In the genomic region with DNA sequence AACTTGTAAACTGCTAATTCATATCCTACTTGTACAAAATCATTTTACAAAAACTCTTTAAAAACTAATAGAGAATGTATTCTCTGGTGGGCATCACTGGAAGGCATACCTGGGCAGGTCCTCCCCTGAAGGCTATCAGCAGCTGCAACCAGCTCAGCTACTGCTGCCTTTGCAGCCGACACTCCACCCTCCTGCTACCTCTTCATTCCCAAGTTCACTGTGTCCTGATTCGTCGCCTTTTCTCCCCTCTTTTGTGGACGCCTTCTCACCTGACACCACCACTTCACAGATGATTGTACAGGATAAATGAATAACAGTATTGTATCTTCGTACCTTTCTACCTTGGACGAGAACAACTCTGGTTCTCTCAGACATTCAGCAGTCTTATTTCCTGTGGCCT, we compare ENCODE assay signal across 19 cellular contexts. TPM values are rescaled to one million over a fixed set of nuclear protein-coding genes. Genes with fewer than 3 reads are reported as not detected.
DNase-seq lines count a peak whose midpoint lies in the region; ATAC-seq and TF ChIP-seq lines count a peak whose summit lies in the region.
"Had no signal": no experiment of that assay in that cellular context is flagged by ENCODE, and none has a peak within 500 bp of the region (broad histone marks: within the 10 kb centered on the region; RNA-seq: fewer than 3 reads in every experiment).

No MANE protein-coding gene starts in this region.

- H3K23ac ChIP-seq in neuronal stem cell (ENCODE audit: low read depth, low read length, poor library complexity), result no peak overlapping the region

- TSS peak; percentile 82 for BruUV-seq in MCF 10A (replicated peaks; lab: Mats Ljungman, UMichigan)
- BruUV-seq in Panc1 (replicated peaks; lab: Mats Ljungman, UMichigan), result TSS peak; percentile 54

- H3K4me2 ChIP-seq in hepatocyte, result no peak overlapping the region
- H3K4me2 ChIP-seq in neuronal stem cell (ENCODE audit: insufficient read depth, low read length, poor library complexity, severe bottlenecking), result no peak overlapping the region
- H3K4me2 ChIP-seq: BLaER1 treated with 17β-estradiol and CSF1 and Interleukin-3, amounts not matched to agents 10 nM and 100 nM had no signal

- no peak overlapping the region for H3K4me3 Mint-ChIP-seq in MCF 10A (ENCODE audit: unreplicated experiment)
- no peak overlapping the region for H3K4me3 Mint-ChIP-seq in type B pancreatic cell

- H2BK15ac ChIP-seq in neuronal stem cell (ENCODE audit: low read length), result no peak overlapping the region

- H2BK120ac ChIP-seq in neuronal stem cell (ENCODE audit: low read depth, low read length), result no peak overlapping the region

- peaks cover 8% of the 10 kb centered on the region for H3K4me1 Mint-ChIP-seq in MCF 10A (ENCODE audit: insufficient read depth, unreplicated experiment)
- peaks cover 13% of the 10 kb centered on the region for H3K4me1 Mint-ChIP-seq in type B pancreatic cell (ENCODE audit: unreplicated experiment)

- H3K4me3 ChIP-seq in breast epithelium, result no peak overlapping the region
- H3K4me3 ChIP-seq in Panc1 (ENCODE audit: low read depth in 2 of 2, low read length in 2 of 2), result no peak overlapping the region
- no peak overlapping the region for H3K4me3 ChIP-seq in hepatocyte
- no peak overlapping the region for H3K4me3 ChIP-seq in neuronal stem cell (ENCODE audit: low read length in 2 of 2)
- H3K4me3 ChIP-seq: BLaER1 treated with 17β-estradiol and CSF1 and Interleukin-3, amounts not matched to agents 10 nM and 100 nM had no signal

- no peak overlapping the region for H3K14ac ChIP-seq in neuronal stem cell (ENCODE audit: low read length)

- no peak for DNase-seq in MCF 10A (ENCODE audit: unreplicated experiment)
- DNase-seq in breast epithelium (ENCODE audit: low spot score in 2 of 2), result no peak
- no peak for DNase-seq in Panc1 (ENCODE audit: low read depth, low spot score)
- no peak for DNase-seq in hepatocyte (ENCODE audit: low spot score)
- no peak for DNase-seq in type B pancreatic cell (ENCODE audit: extremely low spot score, unreplicated experiment)
- DNase-seq in neuronal stem cell (ENCODE audit: low spot score), result no peak
- DNase-seq in NCI-H1417 (lab: John Stamatoyannopoulos, UW), result no peak
- no peak for DNase-seq in NCI-H1417 treated with DMSO at 0.1 percent for 48 hours (lab: John Stamatoyannopoulos, UW)
- DNase-seq: GF-D8, Karpas-422, MM.1S, NCI-H1105, NCI-H187, NCI-H226, NCI-H526 treated with DMSO at 0.1 percent for 48 hours had no signal

- H3K4me1 ChIP-seq in breast epithelium, result no peaks in the 10 kb centered on the region
- H3K4me1 ChIP-seq in Panc1 (ENCODE audit: control insufficient read depth, insufficient read depth, low read length), result no peaks in the 10 kb centered on the region
- H3K4me1 ChIP-seq in hepatocyte (ENCODE audit: insufficient read depth), result peaks cover 10% of the 10 kb centered on the region
- H3K4me1 ChIP-seq in neuronal stem cell (ENCODE audit: control insufficient read depth in 2 of 2, insufficient read depth in 1 of 2, low read depth in 1 of 2, low read length in 2 of 2), result peaks cover 2 to 3% of the 10 kb centered on the region in 2 donors
- H3K4me1 ChIP-seq: BLaER1 treated with 17β-estradiol and CSF1 and Interleukin-3, amounts not matched to agents 10 nM and 100 nM had no signal

- no peak overlapping the region for H2BK12ac ChIP-seq in neuronal stem cell (ENCODE audit: low read length)

- no peak overlapping the region for H2AK5ac ChIP-seq in neuronal stem cell (ENCODE audit: low read depth, low read length)

- no peak overlapping the region for H2BK5ac ChIP-seq in neuronal stem cell (ENCODE audit: low read length)

- H4K20me1 ChIP-seq in hepatocyte (ENCODE audit: insufficient read depth, poor library complexity, severe bottlenecking), result no peaks in the 10 kb centered on the region
- H4K20me1 ChIP-seq: BLaER1 treated with 17β-estradiol and CSF1 and Interleukin-3, amounts not matched to agents 10 nM and 100 nM had no signal

- no peak overlapping the region for H4K91ac ChIP-seq in neuronal stem cell (ENCODE audit: low read depth, low read length, poor library complexity)

- H3K27me3 ChIP-seq in breast epithelium, result no peaks in the 10 kb centered on the region
- no peaks in the 10 kb centered on the region for H3K27me3 ChIP-seq in Panc1 (ENCODE audit: control insufficient read depth, insufficient read depth, low read length)
- no peaks in the 10 kb centered on the region for H3K27me3 ChIP-seq in hepatocyte
- no peaks in the 10 kb centered on the region for H3K27me3 ChIP-seq in neuronal stem cell (ENCODE audit: control insufficient read depth in 3 of 3, insufficient read depth in 3 of 3, low read depth in 1 of 3, low read length in 3 of 3)
- H3K27me3 ChIP-seq: BLaER1 treated with 17β-estradiol and CSF1 and Interleukin-3, amounts not matched to agents 10 nM and 100 nM had no signal

- H3K4ac ChIP-seq in neuronal stem cell (ENCODE audit: low read length), result no peak overlapping the region

- in situ Hi-C loops in Panc1 (cut with HindIII; ENCODE audit: low pct_unique_long_range_greater_than_20kb, low sequenced_read_pairs), result no loop called here

- H3K79me1 ChIP-seq in neuronal stem cell (ENCODE audit: low read depth, low read length), result no peaks in the 10 kb centered on the region

- CTCF ChIA-PET in MCF 10A (lab: Yijun Ruan, JAX) (interaction anchor here (1.1 kb wide), 1 partner anchor 19 kb away, joined by 4 read pairs; no protein-coding TSS in a partner anchor), Panc1 (lab: Charles Lee) (no interaction called here)

- intact Hi-C loops in MCF 10A (cut with micrococcal nuclease) (no loop called here), breast epithelium (cut with DNase I; ENCODE audit: low total_unique reads) (no loop called here), Panc1 (cut with micrococcal nuclease; ENCODE audit: unreplicated experiment) (no loop called here)

- H3K9me2 ChIP-seq in hepatocyte (replicated peaks; ENCODE audit: insufficient read depth), result no peaks in the 10 kb centered on the region

- POLR2A ChIA-PET in MCF 10A (lab: Yijun Ruan, JAX) (interaction anchor here (1.9 kb wide), 1 partner anchor 29 kb away, joined by 7 read pairs; the partner anchor contains the start of gene B4GALT4), Panc1 (lab: Charles Lee) (no interaction called here)

- H3K9me3 Mint-ChIP-seq in MCF 10A (ENCODE audit: unreplicated experiment) (no peaks in the 10 kb centered on the region), type B pancreatic cell (no peaks in the 10 kb centered on the region)

- H3K27ac ChIP-seq in breast epithelium (no peak overlapping the region), Panc1 (ENCODE audit: low read length) (no peak overlapping the region), hepatocyte (peak overlapping the region; percentile 62), neuronal stem cell (replicated peaks; ENCODE audit: low read length) (no peak overlapping the region)
- H3K27ac ChIP-seq: BLaER1 treated with 17β-estradiol and CSF1 and Interleukin-3, amounts not matched to agents 10 nM and 100 nM; RWPE1 had no signal

- TF ChIP-seq CTCF in MCF 10A (IDR thresholded peaks at IDR 0.05; ENCODE audit: unreplicated experiment), result no peak
- TF ChIP-seq CTCF in breast epithelium (IDR thresholded peaks at IDR 0.05), result no peak
- TF ChIP-seq CTCF in Panc1 (IDR thresholded peaks at IDR 0.05), result no peak
- no peak for TF ChIP-seq CTCF in hepatocyte (IDR thresholded peaks at IDR 0.05; ENCODE audit: poor library complexity)
- TF ChIP-seq CTCF in type B pancreatic cell (conservative IDR thresholded peaks at IDR 0.05), result no peak

- H3K27me3 Mint-ChIP-seq in MCF 10A (ENCODE audit: insufficient read depth, unreplicated experiment), result no peaks in the 10 kb centered on the region
- no peaks in the 10 kb centered on the region for H3K27me3 Mint-ChIP-seq in type B pancreatic cell

- no peaks in the 10 kb centered on the region for H3K79me2 ChIP-seq in hepatocyte

- H3K36me3 Mint-ChIP-seq in MCF 10A (ENCODE audit: insufficient read depth, unreplicated experiment) (peaks cover 55% of the 10 kb centered on the region), type B pancreatic cell (peaks cover 43% of the 10 kb centered on the region)

- no peak overlapping the region for H4K8ac ChIP-seq in neuronal stem cell (ENCODE audit: low read depth, low read length)

- H3K9ac ChIP-seq in neuronal stem cell (ENCODE audit: low read depth, low read length, poor library complexity), result no peak overlapping the region
- H3K9ac ChIP-seq: BLaER1 treated with 17β-estradiol and CSF1 and Interleukin-3, amounts not matched to agents 10 nM and 100 nM had no signal

- no peak for ATAC-seq in Panc1

- H3K27ac Mint-ChIP-seq in MCF 10A (ENCODE audit: low read depth, unreplicated experiment), result no peak overlapping the region
- H3K27ac Mint-ChIP-seq in type B pancreatic cell, result peak overlapping the region; percentile 39

- H3K9me3 ChIP-seq in breast epithelium, result no peaks in the 10 kb centered on the region
- no peaks in the 10 kb centered on the region for H3K9me3 ChIP-seq in Panc1 (ENCODE audit: control insufficient read depth, insufficient read depth, low read depth, low read length)
- H3K9me3 ChIP-seq in hepatocyte (ENCODE audit: low read depth), result no peaks in the 10 kb centered on the region
- H3K9me3 ChIP-seq in neuronal stem cell (replicated peaks in 1 of 2; ENCODE audit: control insufficient read depth in 2 of 2, insufficient read depth in 1 of 2, low read depth in 1 of 2, low read length in 2 of 2), result no peaks in the 10 kb centered on the region
- H3K9me3 ChIP-seq: BLaER1 treated with 17β-estradiol and CSF1 and Interleukin-3, amounts not matched to agents 10 nM and 100 nM had no signal

- H3K36me3 ChIP-seq in breast epithelium (no peaks in the 10 kb centered on the region), Panc1 (ENCODE audit: control insufficient read depth, insufficient read depth, low read length) (peaks cover 10% of the 10 kb centered on the region; the same call in 1 of the 2 replicates), hepatocyte (replicated peaks; ENCODE audit: insufficient read depth, low read depth) (no peaks in the 10 kb centered on the region), neuronal stem cell (replicated peaks in 1 of 2; ENCODE audit: control insufficient read depth in 2 of 2, insufficient read depth in 2 of 2, low read length in 2 of 2) (peaks cover 15 to 66% of the 10 kb centered on the region in 2 donors)

- no peak overlapping the region for H2AFZ ChIP-seq in hepatocyte
- no peak overlapping the region for H2AFZ ChIP-seq in neuronal stem cell (ENCODE audit: low read length)

- 77% methylated on average over 6 of the region's 6 CpGs for WGBS in hepatocyte (ENCODE audit: low lambda C conversion rate, missing lambda C conversion rate)
- no CpG with 5 or more reads among the region's 6 CpGs for WGBS in neuronal stem cell (ENCODE audit: extremely low coverage in 2 of 2, insufficient read length in 2 of 2, insufficient replicate concordance in 1 of 2), 2 donors

- no peak overlapping the region for H3K18ac ChIP-seq in neuronal stem cell (ENCODE audit: low read length)

- no peak for TF ChIP-seq POLR2A in breast epithelium (IDR thresholded peaks at IDR 0.05)

RNA-seq across cellular contexts. Expression of gene B4GALT4, which starts 28.9 kb away (rescaled TPM):
- total RNA-seq in MCF 10A (2022) (18.3 and 20.4 TPM in 2 replicates), breast epithelium (10 to 100 TPM; 14.1 to 22.5 (median 19.3) TPM), Panc1 (2021; ENCODE audit: unreplicated experiment) (27.4 TPM), hepatocyte (55.4 and 55.7 TPM in 2 replicates), type B pancreatic cell (ENCODE audit: low replicate concordance) (23.9 and 37.2 TPM in 2 replicates)
- 27.0 TPM for polyA plus RNA-seq in Panc1 (2012; ENCODE audit: insufficient read length)
- 54.0 and 67.3 TPM in 2 replicates for polyA plus RNA-seq in hepatocyte
- 23.4 TPM for polyA plus RNA-seq in neuronal stem cell (2013, experiment 1 of 2)
- 23.4 TPM for polyA plus RNA-seq in neuronal stem cell (2013, experiment 2 of 2)

RNA-seq across cellular contexts. Expression of gene UPK1B, which starts 38.4 kb away (rescaled TPM):
- total RNA-seq in MCF 10A (2022) (not detected in 2 replicates), breast epithelium (1 to 10 TPM in 1 of 3 donors, not detected in 2; 6.7 TPM), Panc1 (2021; ENCODE audit: unreplicated experiment) (4.4 TPM), hepatocyte (9.0 and 12.0 TPM in 2 replicates), type B pancreatic cell (ENCODE audit: low replicate concordance) (49.2 and 105 TPM in 2 replicates)
- 2.5 TPM for polyA plus RNA-seq in Panc1 (2012; ENCODE audit: insufficient read length)
- polyA plus RNA-seq in hepatocyte, result 17.3 and 28.9 TPM in 2 replicates
- 0.10 TPM for polyA plus RNA-seq in neuronal stem cell (2013, experiment 1 of 2)
- polyA plus RNA-seq in neuronal stem cell (2013, experiment 2 of 2), result 0.07 TPM
- total RNA-seq: A172, Daoy had no signal
